Comparison of ENCODE assay signal across 2 cellular contexts in the genomic region with DNA sequence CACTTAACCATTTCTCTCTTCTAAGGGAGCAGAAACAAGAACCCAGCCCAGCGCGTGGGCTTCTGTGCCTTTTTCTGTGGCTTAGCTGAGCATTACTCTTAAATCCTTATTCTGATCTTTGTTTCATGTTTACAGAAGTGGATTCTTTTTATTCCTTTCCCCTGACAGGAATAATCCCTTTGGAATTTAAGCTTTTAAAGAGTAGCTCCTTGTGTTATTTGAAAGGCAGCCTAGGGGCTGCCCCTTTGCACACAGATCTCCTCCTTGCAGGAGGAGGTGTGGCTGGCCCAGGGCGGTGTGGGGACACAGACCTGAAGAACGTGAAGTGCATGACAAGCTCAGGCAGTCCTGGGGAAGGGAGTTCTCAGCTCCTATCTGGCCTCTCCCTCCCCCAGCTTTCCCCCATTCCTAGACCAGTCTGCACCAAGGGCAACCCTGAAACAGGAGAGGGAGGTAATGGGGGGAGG.
TF ChIP-seq lines count a peak whose summit lies in the region.

No MANE protein-coding gene starts in this region.

TF ChIP-seq in HEK293, 187 proteins besides CTCF, POLR2A, EP300 and RAD21 (continued from another document):
- TF ChIP-seq, protein P1, sequence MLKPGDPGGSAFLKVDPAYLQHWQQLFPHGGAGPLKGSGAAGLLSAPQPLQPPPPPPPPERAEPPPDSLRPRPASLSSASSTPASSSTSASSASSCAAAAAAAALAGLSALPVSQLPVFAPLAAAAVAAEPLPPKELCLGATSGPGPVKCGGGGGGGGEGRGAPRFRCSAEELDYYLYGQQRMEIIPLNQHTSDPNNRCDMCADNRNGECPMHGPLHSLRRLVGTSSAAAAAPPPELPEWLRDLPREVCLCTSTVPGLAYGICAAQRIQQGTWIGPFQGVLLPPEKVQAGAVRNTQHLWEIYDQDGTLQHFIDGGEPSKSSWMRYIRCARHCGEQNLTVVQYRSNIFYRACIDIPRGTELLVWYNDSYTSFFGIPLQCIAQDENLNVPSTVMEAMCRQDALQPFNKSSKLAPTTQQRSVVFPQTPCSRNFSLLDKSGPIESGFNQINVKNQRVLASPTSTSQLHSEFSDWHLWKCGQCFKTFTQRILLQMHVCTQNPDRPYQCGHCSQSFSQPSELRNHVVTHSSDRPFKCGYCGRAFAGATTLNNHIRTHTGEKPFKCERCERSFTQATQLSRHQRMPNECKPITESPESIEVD (tag by site-specific recombination; IDR thresholded peaks at IDR 0.05), result no peak
- no peak for TF ChIP-seq ZNF677 (tag by site-specific recombination; IDR thresholded peaks at IDR 0.05)
- 0 out of 2 replicates have a peak, but pooled peaks have one; percentile 20 for TF ChIP-seq EGR2 (tag by site-specific recombination; IDR thresholded peaks at IDR 0.05; ENCODE audit: low read depth)
- 0 out of 2 replicates have a peak, but pooled peaks have one; percentile 26 for TF ChIP-seq WT1 (tag by site-specific recombination; IDR thresholded peaks at IDR 0.05)
- TF ChIP-seq, protein P2, sequence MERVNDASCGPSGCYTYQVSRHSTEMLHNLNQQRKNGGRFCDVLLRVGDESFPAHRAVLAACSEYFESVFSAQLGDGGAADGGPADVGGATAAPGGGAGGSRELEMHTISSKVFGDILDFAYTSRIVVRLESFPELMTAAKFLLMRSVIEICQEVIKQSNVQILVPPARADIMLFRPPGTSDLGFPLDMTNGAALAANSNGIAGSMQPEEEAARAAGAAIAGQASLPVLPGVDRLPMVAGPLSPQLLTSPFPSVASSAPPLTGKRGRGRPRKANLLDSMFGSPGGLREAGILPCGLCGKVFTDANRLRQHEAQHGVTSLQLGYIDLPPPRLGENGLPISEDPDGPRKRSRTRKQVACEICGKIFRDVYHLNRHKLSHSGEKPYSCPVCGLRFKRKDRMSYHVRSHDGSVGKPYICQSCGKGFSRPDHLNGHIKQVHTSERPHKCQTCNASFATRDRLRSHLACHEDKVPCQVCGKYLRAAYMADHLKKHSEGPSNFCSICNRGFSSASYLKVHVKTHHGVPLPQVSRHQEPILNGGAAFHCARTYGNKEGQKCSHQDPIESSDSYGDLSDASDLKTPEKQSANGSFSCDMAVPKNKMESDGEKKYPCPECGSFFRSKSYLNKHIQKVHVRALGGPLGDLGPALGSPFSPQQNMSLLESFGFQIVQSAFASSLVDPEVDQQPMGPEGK (tag by site-specific recombination; IDR thresholded peaks at IDR 0.05), result no peak
- TF ChIP-seq MEIS1 (CRISPR knock-in tag; IDR thresholded peaks at IDR 0.05; ENCODE audit: borderline replicate concordance), result no peak

TF ChIP-seq in SK-N-SH treated with all-trans-retinoic acid at 6 μM for 48 hours, 23 proteins besides CTCF, POLR2A, EP300 and RAD21 (continued from another document):
- TF ChIP-seq, protein P3, sequence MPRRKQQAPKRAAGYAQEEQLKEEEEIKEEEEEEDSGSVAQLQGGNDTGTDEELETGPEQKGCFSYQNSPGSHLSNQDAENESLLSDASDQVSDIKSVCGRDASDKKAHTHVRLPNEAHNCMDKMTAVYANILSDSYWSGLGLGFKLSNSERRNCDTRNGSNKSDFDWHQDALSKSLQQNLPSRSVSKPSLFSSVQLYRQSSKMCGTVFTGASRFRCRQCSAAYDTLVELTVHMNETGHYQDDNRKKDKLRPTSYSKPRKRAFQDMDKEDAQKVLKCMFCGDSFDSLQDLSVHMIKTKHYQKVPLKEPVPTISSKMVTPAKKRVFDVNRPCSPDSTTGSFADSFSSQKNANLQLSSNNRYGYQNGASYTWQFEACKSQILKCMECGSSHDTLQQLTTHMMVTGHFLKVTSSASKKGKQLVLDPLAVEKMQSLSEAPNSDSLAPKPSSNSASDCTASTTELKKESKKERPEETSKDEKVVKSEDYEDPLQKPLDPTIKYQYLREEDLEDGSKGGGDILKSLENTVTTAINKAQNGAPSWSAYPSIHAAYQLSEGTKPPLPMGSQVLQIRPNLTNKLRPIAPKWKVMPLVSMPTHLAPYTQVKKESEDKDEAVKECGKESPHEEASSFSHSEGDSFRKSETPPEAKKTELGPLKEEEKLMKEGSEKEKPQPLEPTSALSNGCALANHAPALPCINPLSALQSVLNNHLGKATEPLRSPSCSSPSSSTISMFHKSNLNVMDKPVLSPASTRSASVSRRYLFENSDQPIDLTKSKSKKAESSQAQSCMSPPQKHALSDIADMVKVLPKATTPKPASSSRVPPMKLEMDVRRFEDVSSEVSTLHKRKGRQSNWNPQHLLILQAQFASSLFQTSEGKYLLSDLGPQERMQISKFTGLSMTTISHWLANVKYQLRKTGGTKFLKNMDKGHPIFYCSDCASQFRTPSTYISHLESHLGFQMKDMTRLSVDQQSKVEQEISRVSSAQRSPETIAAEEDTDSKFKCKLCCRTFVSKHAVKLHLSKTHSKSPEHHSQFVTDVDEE (CRISPR knock-in tag; IDR thresholded peaks at IDR 0.05), result no peak
